In genomic region chr22:29642694-29643093, GRCh38 we compare ENCODE assay signal across 12 cellular contexts.
"Had no signal": no experiment of that assay in that cellular context is flagged by ENCODE, and none has a peak within 500 bp of the region (broad histone marks: within the 10 kb centered on the region; RNA-seq: fewer than 3 reads in every experiment).

No MANE protein-coding gene starts in this region.

- H3K27ac Mint-ChIP-seq: activated B cell treated with CpG ODN at 0.5 μM for 24 hours had no signal

- H3K4me3 Mint-ChIP-seq: activated B cell treated with CpG ODN at 0.5 μM for 24 hours, naive B cell had no signal

- H3K9me3 Mint-ChIP-seq: activated B cell treated with CpG ODN at 0.5 μM for 24 hours; activated CD4-positive, alpha-beta T cell treated with anti-CD3 and anti-CD28 coated beads, Interleukin-2, amount 10 ng/mL, durations not matched to agents 24 days and 14 days; naive B cell had no signal

- H3K4me1 Mint-ChIP-seq: activated B cell treated with CpG ODN at 0.5 μM for 24 hours had no signal

- ATAC-seq: left lobe of liver, sciatic nerve had no signal

- DNase-seq: activated B cell treated with CpG ODN at 0.5 μM for 24 hours; activated CD4-positive, alpha-beta T cell treated with anti-CD3 and anti-CD28 coated beads, Interleukin-2, amount 10 ng/mL, durations not matched to agents 24 days and 14 days; activated naive CD4-positive, alpha-beta T cell treated with Interleukin-2 at 50 U/mL for 16 hours; islet precursor cell; mammary epithelial cell; naive B cell; pancreas; stomach; testis; upper lobe of left lung had no signal

- H3K27me3 Mint-ChIP-seq: activated B cell treated with CpG ODN at 0.5 μM for 24 hours; activated CD4-positive, alpha-beta T cell treated with anti-CD3 and anti-CD28 coated beads, Interleukin-2, amount 10 ng/mL, durations not matched to agents 24 days and 14 days; naive B cell had no signal
